9 cellular contexts compared by ENCODE assay signal in the genomic region with DNA sequence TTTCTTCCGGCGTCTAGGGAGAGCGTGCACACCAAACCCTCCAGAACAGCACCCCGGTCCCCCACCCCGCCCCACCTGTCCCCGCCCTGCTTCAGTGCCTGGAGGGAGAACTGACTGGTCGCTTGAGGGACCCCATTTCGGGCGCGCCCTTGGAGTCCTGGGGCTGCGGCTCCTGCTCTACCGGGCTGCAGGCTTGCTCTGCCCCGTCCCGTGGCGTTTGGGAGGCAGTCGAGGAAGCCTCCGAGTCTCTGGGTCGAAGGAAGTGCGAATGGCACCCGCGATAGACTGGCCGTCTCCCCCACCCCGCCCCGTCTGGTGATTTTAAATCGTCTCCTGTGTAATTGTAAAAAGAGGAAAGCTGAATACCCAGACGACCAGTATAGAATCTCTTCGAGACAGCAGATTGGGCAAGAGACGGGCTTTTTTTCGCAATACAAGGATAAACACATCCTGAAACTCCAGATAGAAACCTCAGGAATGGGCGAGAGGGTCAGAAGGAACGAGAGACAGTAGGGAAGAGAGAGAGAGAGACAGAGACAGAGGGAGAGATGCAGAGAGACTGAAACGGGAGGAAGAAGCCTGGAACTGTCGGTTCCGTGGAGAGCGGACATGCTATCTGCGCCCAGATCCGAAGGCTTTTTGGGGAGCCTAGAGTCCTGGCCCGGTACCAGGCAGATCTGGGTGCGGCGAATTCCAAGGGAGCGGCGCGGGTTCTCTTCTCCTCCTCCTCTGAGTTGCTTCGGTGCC. TPM values are rescaled to one million over a fixed set of nuclear protein-coding genes. Genes with fewer than 3 reads are reported as not detected.
DNase-seq lines count a peak whose midpoint lies in the region; ATAC-seq and TF ChIP-seq lines count a peak whose summit lies in the region.
"Had no signal": no experiment of that assay in that cellular context is flagged by ENCODE, and none has a peak within 500 bp of the region (broad histone marks: within the 10 kb centered on the region; RNA-seq: fewer than 3 reads in every experiment).

No MANE protein-coding gene starts in this region.

- ATAC-seq in memory B cell (ENCODE audit: low read depth) (no peak), thoracic aorta (ENCODE audit: insufficient number of reproducible peaks, low FRiP score, low read depth) (no peak)

- no peak overlapping the region for H3K27ac ChIP-seq in endodermal cell (ENCODE audit: low read depth, low read length)
- peak overlapping the region; percentile 84 to 99 for H3K27ac ChIP-seq in thoracic aorta
- H3K27ac ChIP-seq: PC-9 had no signal

- H3K4me3 ChIP-seq in NT2/D1 (ENCODE audit: insufficient read length, low read depth) (peak overlapping the region; percentile 50), endodermal cell (ENCODE audit: low read length) (peak overlapping the region; percentile 74), thoracic aorta (peak overlapping the region; percentile 93)
- H3K4me3 ChIP-seq: PC-9 had no signal

- no peaks in the 10 kb centered on the region for H3K9me3 Mint-ChIP-seq in endodermal cell
- no peaks in the 10 kb centered on the region for H3K9me3 Mint-ChIP-seq in memory B cell

- H3K9ac ChIP-seq in NT2/D1 (ENCODE audit: insufficient read length, low read depth), result peak overlapping the region; percentile 61
- no peak overlapping the region for H3K9ac ChIP-seq in endodermal cell (ENCODE audit: extremely low read depth, low read length, poor library complexity, severe bottlenecking)

- H3K9me3 ChIP-seq in NT2/D1 (ENCODE audit: insufficient read depth, low read length) (no peaks in the 10 kb centered on the region), endodermal cell (ENCODE audit: control insufficient read depth, low read length) (no peaks in the 10 kb centered on the region), thoracic aorta (no peaks in the 10 kb centered on the region)

- DNase-seq in NT2/D1 (ENCODE audit: low read depth, low spot score) (no peak), endodermal cell (peak; percentile 64), memory B cell (ENCODE audit: low spot score in 2 of 2) (no peak), thoracic aorta (ENCODE audit: low spot score) (no peak), superior temporal gyrus (ENCODE audit: extremely low spot score) (no peak), NCI-H510A treated with DMSO at 0.1 percent for 48 hours (lab: John Stamatoyannopoulos, UW) (no peak), DMS79 (lab: John Stamatoyannopoulos, UW) (no peak)
- DNase-seq: NCI-H1105 treated with DMSO at 0.1 percent for 48 hours, PC-9 had no signal

- WGBS in endodermal cell (ENCODE audit: insufficient coverage in 1 of 2, insufficient read length in 1 of 2), 2 experiments, result 5 to 6% methylated on average over 17 to 44 of the region's 44 CpGs

- peak overlapping the region; percentile 37 for H3K4me3 Mint-ChIP-seq in endodermal cell
- H3K4me3 Mint-ChIP-seq in memory B cell, result peak overlapping the region; percentile 64

- H3K4me1 ChIP-seq in NT2/D1 (ENCODE audit: insufficient read depth, insufficient read length) (peaks cover 1% of the 10 kb centered on the region), endodermal cell (ENCODE audit: control insufficient read depth, insufficient read depth, low read length) (no peaks in the 10 kb centered on the region), thoracic aorta (ENCODE audit: control insufficient read depth in 1 of 2, low read depth in 2 of 2) (peaks cover 4 to 48% of the 10 kb centered on the region in 2 donors)

- H3K27me3 ChIP-seq in NT2/D1 (ENCODE audit: insufficient read depth, insufficient read length), result peaks cover 81% of the 10 kb centered on the region
- H3K27me3 ChIP-seq in endodermal cell (ENCODE audit: control insufficient read depth, insufficient read depth, low read length, poor library complexity, severe bottlenecking), result peaks cover 100% of the 10 kb centered on the region
- no peaks in the 10 kb centered on the region for H3K27me3 ChIP-seq in thoracic aorta (replicated peaks; ENCODE audit: insufficient read depth)

- H3K27me3 Mint-ChIP-seq in endodermal cell (ENCODE audit: insufficient read depth), result peaks cover 94% of the 10 kb centered on the region
- peaks cover 19% of the 10 kb centered on the region for H3K27me3 Mint-ChIP-seq in memory B cell

- H3K36me3 ChIP-seq in NT2/D1 (ENCODE audit: insufficient read depth, insufficient read length, low read length) (no peaks in the 10 kb centered on the region), endodermal cell (ENCODE audit: control insufficient read depth, insufficient read depth, low read length) (no peaks in the 10 kb centered on the region), thoracic aorta (no peaks in the 10 kb centered on the region)

- H3K27ac Mint-ChIP-seq in endodermal cell (no peak overlapping the region), memory B cell (no peak overlapping the region)

- H3K36me3 Mint-ChIP-seq in endodermal cell (ENCODE audit: low read depth) (no peaks in the 10 kb centered on the region), memory B cell (no peaks in the 10 kb centered on the region)

- peaks cover 17% of the 10 kb centered on the region for H3K4me1 Mint-ChIP-seq in endodermal cell
- H3K4me1 Mint-ChIP-seq in memory B cell, result peaks cover 11% of the 10 kb centered on the region

- TF ChIP-seq CTCF in endodermal cell (conservative IDR thresholded peaks at IDR 0.05) (no peak), thoracic aorta (IDR thresholded peaks at IDR 0.05) (no peak)

RNA-seq across cellular contexts. Expression of a gene that starts 9.9 kb away (rescaled TPM):
- under 1 TPM; 0.13 to 0.66 TPM for total RNA-seq in endodermal cell
- 0.43 TPM for polyA plus RNA-seq in endodermal cell (2013, experiment 1 of 2)
- polyA plus RNA-seq in endodermal cell (2013, experiment 2 of 2), result 0.33 TPM
- 10 to 100 TPM; 37.9 to 44.8 TPM for total RNA-seq in thoracic aorta

Comparison
In these comparisons a context has a peak if more than half of its experiments do, and no peak if none do; other contexts are left out.
1. RNA of a gene that starts 9.9 kb away (total RNA-seq): 37.9 to 44.8 TPM in thoracic aorta; 0.13 to 0.66 TPM in endodermal cell; every median in the first group is over 10 times any median in the second.
2. Peak in every context shown above with its lines, with median percentiles within 50 percentile points of each other: H3K4me3 ChIP-seq.